Comparison of ENCODE assay signal across 1 cellular context in the genomic region with DNA sequence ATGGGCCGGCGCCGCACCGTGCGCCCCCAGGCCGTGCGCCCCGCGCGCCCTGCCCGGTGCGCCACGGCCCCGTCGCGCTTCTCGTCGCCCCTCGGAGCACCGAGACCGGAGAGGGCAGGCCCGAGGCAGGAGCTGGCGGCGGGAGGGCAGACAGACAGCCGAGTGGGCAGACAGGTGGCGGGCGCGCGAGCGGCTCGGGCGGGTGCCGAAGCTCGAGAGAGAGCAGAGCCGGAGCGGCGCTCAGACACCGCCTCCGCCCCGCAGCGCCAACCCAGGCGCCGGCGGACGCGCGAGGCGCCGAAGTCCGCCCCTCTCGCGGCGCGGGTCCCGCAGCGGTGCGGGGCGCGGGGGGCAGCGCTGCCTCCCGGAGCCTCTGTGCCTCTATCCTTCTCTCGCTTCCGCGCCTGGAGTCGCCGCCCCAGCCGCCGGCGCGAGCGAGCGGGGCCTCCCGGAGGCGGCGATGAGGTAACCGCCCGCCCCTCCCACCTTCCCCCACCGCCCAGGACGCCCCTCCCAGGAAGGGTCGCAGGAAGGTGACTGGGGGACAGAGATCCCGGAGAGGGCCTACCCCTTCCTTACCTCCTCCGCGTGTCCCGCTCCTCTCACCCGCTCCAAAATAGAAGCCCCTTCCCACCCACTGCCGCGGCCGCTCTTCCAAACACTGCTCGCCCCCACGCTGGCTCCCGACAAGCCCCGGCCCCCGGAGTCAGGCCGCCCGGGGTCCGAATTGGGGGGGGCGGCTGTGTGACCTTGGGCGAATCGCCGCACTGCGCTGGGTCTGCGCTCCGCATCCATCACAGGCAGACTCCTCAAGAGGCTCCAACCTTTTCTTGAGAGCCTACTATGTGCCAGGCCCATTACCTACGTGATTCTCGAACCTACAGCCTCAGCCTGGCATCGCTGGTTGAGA.
TF ChIP-seq lines count a peak whose summit lies in the region.

Gene RASL10A (minus strand): TSS at position 412 of the 910 bp plus-strand sequence. CDS start 451 bp downstream, outside the sequence.

TF ChIP-seq in HEK293, 187 proteins besides CTCF, POLR2A, EP300 and RAD21 (continued from another document):
- TF ChIP-seq ZBTB49 (tag by site-specific recombination; IDR thresholded peaks at IDR 0.05; ENCODE audit: low read depth) (no peak), ZFP69B (tag by site-specific recombination; IDR thresholded peaks at IDR 0.05) (no peak), ZNF596 (tag by site-specific recombination; IDR thresholded peaks at IDR 0.05) (no peak), ZNF777 (tag by site-specific recombination; IDR thresholded peaks at IDR 0.05; ENCODE audit: borderline replicate concordance) (no peak), ZNF426 (tag by site-specific recombination; IDR thresholded peaks at IDR 0.05) (no peak), ZNF248 (tag by site-specific recombination; IDR thresholded peaks at IDR 0.05) (no peak), ZFP41 (tag by site-specific recombination; IDR thresholded peaks at IDR 0.05; ENCODE audit: borderline replicate concordance) (no peak), ZFP37 (tag by site-specific recombination; IDR thresholded peaks at IDR 0.05) (no peak), ZNF114 (tag by site-specific recombination; IDR thresholded peaks at IDR 0.05) (no peak), ZSCAN16 (tag by site-specific recombination; IDR thresholded peaks at IDR 0.05) (no peak), ZNF16 (tag by site-specific recombination; IDR thresholded peaks at IDR 0.05; ENCODE audit: low read depth) (no peak), ZNF23 (tag by site-specific recombination; IDR thresholded peaks at IDR 0.05; ENCODE audit: borderline replicate concordance) (no peak), YY1 (tag by site-specific recombination; IDR thresholded peaks at IDR 0.05) (no peak), MYNN (tag by site-specific recombination; IDR thresholded peaks at IDR 0.05; ENCODE audit: borderline replicate concordance) (0 out of 2 replicates have a peak, but pooled peaks have one; percentile 21), YY2 (tag by site-specific recombination; IDR thresholded peaks at IDR 0.05) (no peak), ZNF37A (tag by site-specific recombination; IDR thresholded peaks at IDR 0.05) (no peak), ZNF48 (tag by site-specific recombination; IDR thresholded peaks at IDR 0.05) (no peak), ZNF341 (tag by site-specific recombination; IDR thresholded peaks at IDR 0.05; ENCODE audit: low read depth) (peak; percentile 85), HOXA7 (CRISPR knock-in tag; IDR thresholded peaks at IDR 0.05; ENCODE audit: borderline replicate concordance) (no peak), ZNF776 (tag by site-specific recombination; IDR thresholded peaks at IDR 0.05; ENCODE audit: borderline replicate concordance) (no peak), ZNF658 (tag by site-specific recombination; IDR thresholded peaks at IDR 0.05) (no peak), WT1 (tag by site-specific recombination; IDR thresholded peaks at IDR 0.05) (no peak), ZNF112 (tag by site-specific recombination; IDR thresholded peaks at IDR 0.05) (no peak), ZNF10 (tag by site-specific recombination; IDR thresholded peaks at IDR 0.05) (no peak), ZSCAN23 (tag by site-specific recombination; IDR thresholded peaks at IDR 0.05) (no peak), ZNF585B (tag by site-specific recombination; IDR thresholded peaks at IDR 0.05) (no peak), GLIS2 (tag by site-specific recombination; IDR thresholded peaks at IDR 0.05) (peak; percentile 44), ZNF521 (tag by site-specific recombination; IDR thresholded peaks at IDR 0.05) (no peak), ELK4 (IDR thresholded peaks at IDR 0.05; ENCODE audit: borderline replicate concordance, low read depth, low read length) (no peak), SALL2 (tag by site-specific recombination; IDR thresholded peaks at IDR 0.05; ENCODE audit: borderline replicate concordance) (no peak), ZNF157 (tag by site-specific recombination; IDR thresholded peaks at IDR 0.05) (no peak)
- TF ChIP-seq, protein P1, sequence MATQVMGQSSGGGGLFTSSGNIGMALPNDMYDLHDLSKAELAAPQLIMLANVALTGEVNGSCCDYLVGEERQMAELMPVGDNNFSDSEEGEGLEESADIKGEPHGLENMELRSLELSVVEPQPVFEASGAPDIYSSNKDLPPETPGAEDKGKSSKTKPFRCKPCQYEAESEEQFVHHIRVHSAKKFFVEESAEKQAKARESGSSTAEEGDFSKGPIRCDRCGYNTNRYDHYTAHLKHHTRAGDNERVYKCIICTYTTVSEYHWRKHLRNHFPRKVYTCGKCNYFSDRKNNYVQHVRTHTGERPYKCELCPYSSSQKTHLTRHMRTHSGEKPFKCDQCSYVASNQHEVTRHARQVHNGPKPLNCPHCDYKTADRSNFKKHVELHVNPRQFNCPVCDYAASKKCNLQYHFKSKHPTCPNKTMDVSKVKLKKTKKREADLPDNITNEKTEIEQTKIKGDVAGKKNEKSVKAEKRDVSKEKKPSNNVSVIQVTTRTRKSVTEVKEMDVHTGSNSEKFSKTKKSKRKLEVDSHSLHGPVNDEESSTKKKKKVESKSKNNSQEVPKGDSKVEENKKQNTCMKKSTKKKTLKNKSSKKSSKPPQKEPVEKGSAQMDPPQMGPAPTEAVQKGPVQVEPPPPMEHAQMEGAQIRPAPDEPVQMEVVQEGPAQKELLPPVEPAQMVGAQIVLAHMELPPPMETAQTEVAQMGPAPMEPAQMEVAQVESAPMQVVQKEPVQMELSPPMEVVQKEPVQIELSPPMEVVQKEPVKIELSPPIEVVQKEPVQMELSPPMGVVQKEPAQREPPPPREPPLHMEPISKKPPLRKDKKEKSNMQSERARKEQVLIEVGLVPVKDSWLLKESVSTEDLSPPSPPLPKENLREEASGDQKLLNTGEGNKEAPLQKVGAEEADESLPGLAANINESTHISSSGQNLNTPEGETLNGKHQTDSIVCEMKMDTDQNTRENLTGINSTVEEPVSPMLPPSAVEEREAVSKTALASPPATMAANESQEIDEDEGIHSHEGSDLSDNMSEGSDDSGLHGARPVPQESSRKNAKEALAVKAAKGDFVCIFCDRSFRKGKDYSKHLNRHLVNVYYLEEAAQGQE (tag by site-specific recombination; IDR thresholded peaks at IDR 0.05): no peak
- TF ChIP-seq, protein P2, sequence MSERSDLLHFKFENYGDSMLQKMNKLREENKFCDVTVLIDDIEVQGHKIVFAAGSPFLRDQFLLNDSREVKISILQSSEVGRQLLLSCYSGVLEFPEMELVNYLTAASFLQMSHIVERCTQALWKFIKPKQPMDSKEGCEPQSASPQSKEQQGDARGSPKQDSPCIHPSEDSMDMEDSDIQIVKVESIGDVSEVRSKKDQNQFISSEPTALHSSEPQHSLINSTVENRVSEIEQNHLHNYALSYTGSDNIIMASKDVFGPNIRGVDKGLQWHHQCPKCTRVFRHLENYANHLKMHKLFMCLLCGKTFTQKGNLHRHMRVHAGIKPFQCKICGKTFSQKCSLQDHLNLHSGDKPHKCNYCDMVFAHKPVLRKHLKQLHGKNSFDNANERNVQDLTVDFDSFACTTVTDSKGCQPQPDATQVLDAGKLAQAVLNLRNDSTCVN (tag by site-specific recombination; optimal IDR thresholded peaks at IDR 0.05): no peak
- TF ChIP-seq, protein P3, sequence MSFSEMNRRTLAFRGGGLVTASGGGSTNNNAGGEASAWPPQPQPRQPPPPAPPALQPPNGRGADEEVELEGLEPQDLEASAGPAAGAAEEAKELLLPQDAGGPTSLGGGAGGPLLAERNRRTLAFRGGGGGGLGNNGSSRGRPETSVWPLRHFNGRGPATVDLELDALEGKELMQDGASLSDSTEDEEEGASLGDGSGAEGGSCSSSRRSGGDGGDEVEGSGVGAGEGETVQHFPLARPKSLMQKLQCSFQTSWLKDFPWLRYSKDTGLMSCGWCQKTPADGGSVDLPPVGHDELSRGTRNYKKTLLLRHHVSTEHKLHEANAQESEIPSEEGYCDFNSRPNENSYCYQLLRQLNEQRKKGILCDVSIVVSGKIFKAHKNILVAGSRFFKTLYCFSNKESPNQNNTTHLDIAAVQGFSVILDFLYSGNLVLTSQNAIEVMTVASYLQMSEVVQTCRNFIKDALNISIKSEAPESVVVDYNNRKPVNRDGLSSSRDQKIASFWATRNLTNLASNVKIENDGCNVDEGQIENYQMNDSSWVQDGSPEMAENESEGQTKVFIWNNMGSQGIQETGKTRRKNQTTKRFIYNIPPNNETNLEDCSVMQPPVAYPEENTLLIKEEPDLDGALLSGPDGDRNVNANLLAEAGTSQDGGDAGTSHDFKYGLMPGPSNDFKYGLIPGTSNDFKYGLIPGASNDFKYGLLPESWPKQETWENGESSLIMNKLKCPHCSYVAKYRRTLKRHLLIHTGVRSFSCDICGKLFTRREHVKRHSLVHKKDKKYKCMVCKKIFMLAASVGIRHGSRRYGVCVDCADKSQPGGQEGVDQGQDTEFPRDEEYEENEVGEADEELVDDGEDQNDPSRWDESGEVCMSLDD (tag by site-specific recombination; IDR thresholded peaks at IDR 0.05): no peak
- TF ChIP-seq, protein P4, sequence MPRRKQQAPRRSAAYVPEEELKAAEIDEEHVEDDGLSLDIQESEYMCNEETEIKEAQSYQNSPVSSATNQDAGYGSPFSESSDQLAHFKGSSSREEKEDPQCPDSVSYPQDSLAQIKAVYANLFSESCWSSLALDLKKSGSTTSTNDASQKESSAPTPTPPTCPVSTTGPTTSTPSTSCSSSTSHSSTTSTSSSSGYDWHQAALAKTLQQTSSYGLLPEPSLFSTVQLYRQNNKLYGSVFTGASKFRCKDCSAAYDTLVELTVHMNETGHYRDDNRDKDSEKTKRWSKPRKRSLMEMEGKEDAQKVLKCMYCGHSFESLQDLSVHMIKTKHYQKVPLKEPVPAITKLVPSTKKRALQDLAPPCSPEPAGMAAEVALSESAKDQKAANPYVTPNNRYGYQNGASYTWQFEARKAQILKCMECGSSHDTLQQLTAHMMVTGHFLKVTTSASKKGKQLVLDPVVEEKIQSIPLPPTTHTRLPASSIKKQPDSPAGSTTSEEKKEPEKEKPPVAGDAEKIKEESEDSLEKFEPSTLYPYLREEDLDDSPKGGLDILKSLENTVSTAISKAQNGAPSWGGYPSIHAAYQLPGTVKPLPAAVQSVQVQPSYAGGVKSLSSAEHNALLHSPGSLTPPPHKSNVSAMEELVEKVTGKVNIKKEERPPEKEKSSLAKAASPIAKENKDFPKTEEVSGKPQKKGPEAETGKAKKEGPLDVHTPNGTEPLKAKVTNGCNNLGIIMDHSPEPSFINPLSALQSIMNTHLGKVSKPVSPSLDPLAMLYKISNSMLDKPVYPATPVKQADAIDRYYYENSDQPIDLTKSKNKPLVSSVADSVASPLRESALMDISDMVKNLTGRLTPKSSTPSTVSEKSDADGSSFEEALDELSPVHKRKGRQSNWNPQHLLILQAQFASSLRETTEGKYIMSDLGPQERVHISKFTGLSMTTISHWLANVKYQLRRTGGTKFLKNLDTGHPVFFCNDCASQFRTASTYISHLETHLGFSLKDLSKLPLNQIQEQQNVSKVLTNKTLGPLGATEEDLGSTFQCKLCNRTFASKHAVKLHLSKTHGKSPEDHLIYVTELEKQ (tag by site-specific recombination; IDR thresholded peaks at IDR 0.05; ENCODE audit: borderline replicate concordance): no peak
